Comparison of ENCODE assay signal across 24 cellular contexts in genomic region chr13:71156550-71156949, GRCh38.
"Had no signal": no experiment of that assay in that cellular context is flagged by ENCODE, and none has a peak within 500 bp of the region (broad histone marks: within the 10 kb centered on the region; RNA-seq: fewer than 3 reads in every experiment).

No MANE protein-coding gene starts in this region.

- H3K9me3 ChIP-seq: esophagus squamous epithelium, gastroesophageal sphincter, lower lobe of right lung, neutrophil, suprapubic skin, thyroid gland, uterus had no signal

- H3K36me3 ChIP-seq: colonic mucosa, esophagus squamous epithelium, gastroesophageal sphincter, left ventricle myocardium inferior, lower lobe of right lung, neutrophil, suprapubic skin, thyroid gland, uterus had no signal

- H3K27ac ChIP-seq: colonic mucosa, esophagus squamous epithelium, gastroesophageal sphincter, left ventricle myocardium inferior, lower lobe of right lung, neutrophil, suprapubic skin, thyroid gland, uterus had no signal

- DNase-seq: colonic mucosa; dermis blood vessel endothelial cell; esophagus squamous epithelium; foreskin fibroblast; glutamatergic neuron; immature natural killer cell; left cardiac atrium; left ventricle myocardium inferior; lower lobe of right lung; midbrain; naive B cell; right cardiac atrium; stimulated activated CD4-positive, alpha-beta T cell treated with anti-CD3 and anti-CD28 coated beads, Interleukin-2, amount 100 ng/mL, for 48 hours; stimulated activated naive CD8-positive, alpha-beta T cell treated with anti-CD3 and anti-CD28 coated beads, Interleukin-15, Interleukin-2, amounts not matched to agents 100 U/mL and 50 U/mL, for 24 hours; thyroid gland; uterus had no signal

- H3K27ac Mint-ChIP-seq: immature natural killer cell, memory B cell, naive B cell, nephron, progenitor cell of endocrine pancreas, type B pancreatic cell had no signal

- H3K4me1 Mint-ChIP-seq: immature natural killer cell, memory B cell, naive B cell, nephron had no signal

- H3K4me2 ChIP-seq: smooth muscle cell had no signal

- H3K4me3 Mint-ChIP-seq: immature natural killer cell, memory B cell, naive B cell, nephron, type B pancreatic cell had no signal

- H3K4me3 ChIP-seq: colonic mucosa, esophagus squamous epithelium, gastroesophageal sphincter, left ventricle myocardium inferior, lower lobe of right lung, smooth muscle cell, suprapubic skin, thyroid gland, uterus had no signal

- ATAC-seq: gastroesophageal sphincter; left cardiac atrium; lower lobe of right lung; right cardiac atrium; stimulated activated naive CD8-positive, alpha-beta T cell treated with anti-CD3 and anti-CD28 coated beads, Interleukin-15, Interleukin-2, amounts not matched to agents 100 U/mL and 50 U/mL, for 24 hours had no signal

- H3K36me3 Mint-ChIP-seq: immature natural killer cell, memory B cell, naive B cell, type B pancreatic cell had no signal

- H3K27me3 ChIP-seq: colonic mucosa, esophagus squamous epithelium, gastroesophageal sphincter, neutrophil, suprapubic skin, thyroid gland, uterus had no signal

- H3K9me3 Mint-ChIP-seq: memory B cell, type B pancreatic cell had no signal
